In genomic region chr11:76587810-76588454, GRCh38 we compare ENCODE assay signal across 10 cellular contexts.
DNase-seq lines count a peak whose midpoint lies in the region; ATAC-seq and TF ChIP-seq lines count a peak whose summit lies in the region.
"Had no signal": no experiment of that assay in that cellular context is flagged by ENCODE, and none has a peak within 500 bp of the region (broad histone marks: within the 10 kb centered on the region; RNA-seq: fewer than 3 reads in every experiment).

No MANE protein-coding gene starts in this region.

- no peak overlapping the region for H3K9ac ChIP-seq in trophoblast cell (ENCODE audit: low read length)

- H3K9me3 Mint-ChIP-seq in CD4-positive, CD25-positive, alpha-beta regulatory T cell: peaks cover 0 to 1% (median 0%) of the 10 kb centered on the region in 7 donors

- peak overlapping the region; percentile 28 for H3K4me3 ChIP-seq in CD4-positive, CD25-positive, alpha-beta regulatory T cell (ENCODE audit: low read depth, low read length)
- no peak overlapping the region for H3K4me3 ChIP-seq in OCI-LY7 (ENCODE audit: low read depth, low read length, poor library complexity, severe bottlenecking)
- H3K4me3 ChIP-seq in trophoblast cell (ENCODE audit: low read depth, low read length): no peak overlapping the region
- H3K4me3 ChIP-seq: SJSA1 had no signal

- no peak overlapping the region for H4K12ac ChIP-seq in trophoblast cell (ENCODE audit: low read depth, low read length)

- peak overlapping the region; percentile 85 for H3K27ac ChIP-seq in CD4-positive, CD25-positive, alpha-beta regulatory T cell (ENCODE audit: insufficient read depth, low read length, poor library complexity, severe bottlenecking)
- H3K27ac ChIP-seq in OCI-LY7 (ENCODE audit: low read depth, low read length, poor library complexity, severe bottlenecking) (peak overlapping the region; percentile 29), trophoblast cell (ENCODE audit: low read depth, low read length) (peak overlapping the region; percentile 79)
- H3K27ac ChIP-seq: SJSA1 had no signal

- H2BK12ac ChIP-seq in trophoblast cell (ENCODE audit: low read length): no peak overlapping the region

- peak overlapping the region; percentile 71 for H2AFZ ChIP-seq in OCI-LY7 (ENCODE audit: low read length)
- no peak overlapping the region for H2AFZ ChIP-seq in trophoblast cell (ENCODE audit: insufficient read depth, low read length, poor library complexity)

- POLR2A ChIA-PET in OCI-LY7 (lab: Charles Lee): interaction anchor here (1.0 to 1.4 kb wide), 3 partner anchors 11 to 48 kb away, joined by 3 to 7 read pairs (median 5); no protein-coding TSS in a partner anchor

- DNase-seq in CD4-positive, CD25-positive, alpha-beta regulatory T cell: no peak
- no peak for DNase-seq in OCI-LY7 (ENCODE audit: low spot score)
- peak; percentile 19 for DNase-seq in dermis blood vessel endothelial cell
- no peak for DNase-seq in trophoblast cell
- no peak for DNase-seq in NCI-H526 (lab: John Stamatoyannopoulos, UW)
- no peak for DNase-seq in NCI-H1694 (lab: John Stamatoyannopoulos, UW)
- DNase-seq: DMS153 had no signal

- H3K9me3 ChIP-seq in CD4-positive, CD25-positive, alpha-beta regulatory T cell (ENCODE audit: control insufficient read depth in 2 of 2, low read length in 2 of 2): no peaks in the 10 kb centered on the region
- peaks cover 7% of the 10 kb centered on the region; the same call in 1 of the 2 replicates for H3K9me3 ChIP-seq in OCI-LY7 (ENCODE audit: low read length)
- no peaks in the 10 kb centered on the region for H3K9me3 ChIP-seq in trophoblast cell (ENCODE audit: insufficient read depth, low read depth, low read length)
- H3K9me3 ChIP-seq: SJSA1 had no signal

- H3K27me3 ChIP-seq in CD4-positive, CD25-positive, alpha-beta regulatory T cell (ENCODE audit: control insufficient read depth, insufficient read depth, low read length): no peaks in the 10 kb centered on the region
- no peaks in the 10 kb centered on the region for H3K27me3 ChIP-seq in trophoblast cell (ENCODE audit: insufficient read depth, low read length)
- H3K27me3 ChIP-seq: SJSA1 had no signal

- peaks cover 60% of the 10 kb centered on the region for H3K4me1 ChIP-seq in CD4-positive, CD25-positive, alpha-beta regulatory T cell (ENCODE audit: control insufficient read depth, insufficient read depth, low read length, poor library complexity, severe bottlenecking)
- H3K4me1 ChIP-seq in OCI-LY7 (ENCODE audit: insufficient read depth, low read length, poor library complexity, severe bottlenecking) (peaks cover 18% of the 10 kb centered on the region), trophoblast cell (ENCODE audit: control insufficient read depth in 1 of 2, insufficient read depth in 2 of 2, low read length in 2 of 2) (peaks cover 13 to 14% of the 10 kb centered on the region in 2 experiments)

- H3K79me2 ChIP-seq in OCI-LY7 (ENCODE audit: insufficient read depth, low read depth, low read length) (no peaks in the 10 kb centered on the region), trophoblast cell (ENCODE audit: control insufficient read depth, insufficient read depth, low read length, poor library complexity) (no peaks in the 10 kb centered on the region)

- no peak overlapping the region for H3K14ac ChIP-seq in trophoblast cell (ENCODE audit: low read length)

- H4K91ac ChIP-seq in trophoblast cell (ENCODE audit: low read depth, low read length): peak overlapping the region; percentile 64

- peak overlapping the region; percentile 14 for H2BK120ac ChIP-seq in trophoblast cell (ENCODE audit: insufficient read depth, low read length, poor library complexity)

- peaks cover 11% of the 10 kb centered on the region for H3K79me1 ChIP-seq in trophoblast cell (ENCODE audit: low read length)

- H4K8ac ChIP-seq in trophoblast cell (ENCODE audit: low read depth, low read length): no peak overlapping the region

- H2AK5ac ChIP-seq in trophoblast cell (ENCODE audit: low read length): no peak overlapping the region

- peak overlapping the region; percentile 22 for H2BK5ac ChIP-seq in trophoblast cell (ENCODE audit: low read depth, low read length, poor library complexity)

- CTCF ChIA-PET in OCI-LY7 (lab: Charles Lee; ENCODE audit: unreplicated experiment): interaction anchor here (1.0 kb wide), 1 partner anchor 11 kb away, joined by 6 read pairs; no protein-coding TSS in a partner anchor

- no CpG with 5 or more reads among the region's 5 CpGs for WGBS in trophoblast cell (ENCODE audit: extremely low coverage, insufficient coverage, insufficient read length)

- H3K4ac ChIP-seq in trophoblast cell (ENCODE audit: low read depth, low read length): no peak overlapping the region

- no peak for ATAC-seq in CD4-positive, CD25-positive, alpha-beta regulatory T cell (ENCODE audit: low read depth in 2 of 2)
- ATAC-seq in HG03457 (IDR thresholded peaks at IDR 0.05; ENCODE audit: unreplicated experiment) (no peak), HG02610 (IDR thresholded peaks at IDR 0.05; ENCODE audit: unreplicated experiment) (no peak)

- H3K23ac ChIP-seq in trophoblast cell (ENCODE audit: low read length): no peak overlapping the region

- no peak for TF ChIP-seq CTCF in OCI-LY7 (conservative IDR thresholded peaks at IDR 0.05; ENCODE audit: low read length)

- H3K36me3 Mint-ChIP-seq in CD4-positive, CD25-positive, alpha-beta regulatory T cell: no peaks in the 10 kb centered on the region

- H3K4me2 ChIP-seq in OCI-LY7 (ENCODE audit: low read length): peak overlapping the region; percentile 40; the same call in 1 of the 2 replicates
- H3K4me2 ChIP-seq in trophoblast cell (ENCODE audit: low read length): no peak overlapping the region

- BruUV-seq in OCI-LY7 (replicated peaks; lab: Mats Ljungman, UMichigan): no TSS peak

- peak overlapping the region; percentile 95 to 100 (median 97) for H3K27ac Mint-ChIP-seq in CD4-positive, CD25-positive, alpha-beta regulatory T cell

- H3K18ac ChIP-seq in trophoblast cell (ENCODE audit: low read length): no peak overlapping the region

- no peaks in the 10 kb centered on the region for H3K9me2 ChIP-seq in OCI-LY7 (ENCODE audit: insufficient read depth, low read length)

- no peaks in the 10 kb centered on the region for H3K36me3 ChIP-seq in CD4-positive, CD25-positive, alpha-beta regulatory T cell (ENCODE audit: control insufficient read depth, insufficient read depth, low read length)
- H3K36me3 ChIP-seq in OCI-LY7 (ENCODE audit: insufficient read depth, low read length) (no peaks in the 10 kb centered on the region), trophoblast cell (ENCODE audit: control insufficient read depth in 1 of 2, insufficient read depth in 2 of 2, low read length in 2 of 2) (no peaks in the 10 kb centered on the region)
- H3K36me3 ChIP-seq: SJSA1 had no signal

- intact Hi-C loops in OCI-LY7 (cut with micrococcal nuclease; ENCODE audit: unreplicated experiment): no loop called here

- H3K4me3 Mint-ChIP-seq in CD4-positive, CD25-positive, alpha-beta regulatory T cell: peak overlapping the region in 3 of 4 donors; percentile 32 to 82 (median 56)

- peaks cover 11 to 66% (median 46%) of the 10 kb centered on the region in 4 donors for H3K4me1 Mint-ChIP-seq in CD4-positive, CD25-positive, alpha-beta regulatory T cell

- H4K20me1 ChIP-seq in OCI-LY7 (ENCODE audit: insufficient read depth, low read length): no peaks in the 10 kb centered on the region

- no peaks in the 10 kb centered on the region for H3K27me3 Mint-ChIP-seq in CD4-positive, CD25-positive, alpha-beta regulatory T cell

Comparison
In these comparisons a context has a peak if more than half of its experiments do, and no peak if none do; other contexts are left out.
1. H3K27ac ChIP-seq: peak in every context shown above with its lines; median percentile 85 in CD4-positive, CD25-positive, alpha-beta regulatory T cell; 79 in trophoblast cell; 29 in OCI-LY7.